4 cellular contexts compared by ENCODE assay signal in the genomic region with DNA sequence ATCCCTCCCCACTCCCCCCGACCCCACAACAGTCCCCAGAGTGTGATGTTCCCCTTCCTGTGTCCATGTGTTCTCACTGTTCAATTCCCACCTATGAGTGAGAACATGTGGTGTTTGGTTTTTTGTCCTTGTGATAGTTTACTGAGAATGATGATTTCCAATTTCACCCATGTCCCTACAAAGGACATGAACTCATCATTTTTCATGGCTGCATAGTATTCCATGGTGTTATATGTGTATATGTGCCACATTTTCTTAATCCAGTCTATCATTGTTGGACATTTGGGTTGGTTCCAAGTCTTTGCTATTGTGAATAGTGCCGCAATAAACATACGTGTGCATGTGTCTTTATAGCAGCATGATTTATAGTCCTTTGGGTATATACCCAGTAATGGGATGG. TPM values are rescaled to one million over a fixed set of nuclear protein-coding genes. Genes with fewer than 3 reads are reported as not detected.
"Had no signal": no experiment of that assay in that cellular context is flagged by ENCODE, and none has a peak within 500 bp of the region (broad histone marks: within the 10 kb centered on the region; RNA-seq: fewer than 3 reads in every experiment).

No MANE protein-coding gene starts in this region.

RNA-seq across cellular contexts. Expression of a gene that starts 21.2 kb away (rescaled TPM):
- total RNA-seq: HepG2, HT-29, HT1080, IMR-90 had no signal
- polyA plus RNA-seq: HepG2, IMR-90 had no signal

RNA-seq across cellular contexts. Expression of a gene that starts 43.0 kb away (rescaled TPM):
- total RNA-seq: HepG2, HT-29, HT1080, IMR-90 had no signal
- polyA plus RNA-seq: HepG2, IMR-90 had no signal
